ENCODE assay signal across 2 cellular contexts in the genomic region with DNA sequence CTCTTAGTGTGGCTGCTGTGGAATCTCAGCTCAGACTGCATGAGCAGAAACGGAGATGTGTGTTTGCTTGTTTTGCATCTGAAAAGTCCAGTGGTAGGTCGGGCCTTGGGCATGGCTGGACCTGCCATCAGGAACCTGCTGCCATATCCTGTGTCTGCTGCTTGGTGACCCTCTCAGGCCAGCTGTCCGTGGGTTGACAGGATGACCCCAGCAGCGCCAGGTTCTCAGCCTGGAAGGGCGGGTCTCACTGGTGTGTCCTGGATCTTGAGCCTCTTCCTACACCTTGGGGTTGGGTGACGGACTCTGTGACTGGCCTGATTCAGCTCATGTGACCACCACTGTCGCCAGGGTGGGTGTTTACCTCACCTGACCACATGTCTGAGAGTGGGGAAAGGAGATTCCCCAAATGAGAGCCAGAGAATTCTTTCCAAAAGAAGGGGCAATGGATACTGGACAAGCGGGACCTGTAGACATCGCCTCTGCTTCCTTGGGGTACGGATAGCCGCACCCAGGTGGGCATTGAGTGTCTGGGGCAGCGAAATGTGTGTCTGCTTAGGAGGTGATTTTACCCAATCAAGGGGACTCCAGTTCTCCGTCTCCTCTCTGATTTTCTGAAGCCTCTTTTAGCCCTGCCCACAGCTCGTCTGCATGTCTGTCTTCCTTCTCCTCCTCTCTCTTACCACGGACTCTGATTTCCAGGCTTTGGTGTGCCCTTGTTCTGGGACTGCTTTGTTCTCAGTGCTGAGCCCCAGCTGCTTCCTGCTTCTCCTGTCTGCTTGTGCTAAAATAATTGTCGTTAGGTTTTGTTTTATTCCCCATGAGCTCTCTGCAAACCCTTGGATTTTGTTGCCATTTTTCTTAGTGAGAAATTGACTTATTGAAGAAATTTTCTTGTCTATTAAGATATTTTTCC.
A peak's percentile ranks its signal among the peaks of the same experiment; 100 is the strongest.
TF ChIP-seq lines count a peak whose summit lies in the region.

No MANE protein-coding gene starts in this region.

TF ChIP-seq in GM12891, 5 proteins besides CTCF, POLR2A, EP300 and RAD21 (continued from another document):
- no peak for TF ChIP-seq PAX5 (IDR thresholded peaks at IDR 0.05; ENCODE audit: insufficient read depth, low read length, severe bottlenecking)

TF ChIP-seq in HepG2, 621 proteins besides CTCF, POLR2A, EP300 and RAD21:
- 0 out of 2 replicates have a peak, but pooled peaks have one; percentile 21 for TF ChIP-seq ZNF687 (CRISPR knock-in tag; IDR thresholded peaks at IDR 0.05)
- TF ChIP-seq ZNF569 (CRISPR knock-in tag; IDR thresholded peaks at IDR 0.05; ENCODE audit: borderline replicate concordance) = no peak
- TF ChIP-seq ZNF891 (CRISPR knock-in tag; IDR thresholded peaks at IDR 0.05) = 0 out of 2 replicates have a peak, but pooled peaks have one; percentile 24
- no peak for TF ChIP-seq ELF1 (CRISPR knock-in tag; IDR thresholded peaks at IDR 0.05)
- TF ChIP-seq TP53 (CRISPR knock-in tag; conservative IDR thresholded peaks at IDR 0.05) = no peak
